ENCODE assay signal across 22 cellular contexts in genomic region chr18:48297139-48297538, GRCh38.
"Had no signal": no experiment of that assay in that cellular context is flagged by ENCODE, and none has a peak within 500 bp of the region (broad histone marks: within the 10 kb centered on the region; RNA-seq: fewer than 3 reads in every experiment).

No MANE protein-coding gene starts in this region.

- H3K36me3 Mint-ChIP-seq: activated naive CD8-positive, alpha-beta T cell treated with anti-CD3 and anti-CD28 coated beads, Interleukin-2, amount 10 ng/mL, durations not matched to agents 7 days and 5 days; natural killer cell; type B pancreatic cell; WTC11 had no signal

- H3K4me1 ChIP-seq: prostate gland had no signal

- H3K4me3 ChIP-seq: coronary artery, esophagus squamous epithelium, gastrocnemius medialis, left ventricle myocardium inferior, prostate gland, spleen, thoracic aorta had no signal

- DNase-seq: activated CD8-positive, alpha-beta memory T cell treated with anti-CD3 and anti-CD28 coated beads, Interleukin-2, amount 50 U/mL, for 4 hours; activated naive CD4-positive, alpha-beta T cell treated with anti-CD3 and anti-CD28 coated beads for 36 hours; activated naive CD8-positive, alpha-beta T cell treated with anti-CD3 and anti-CD28 coated beads, Interleukin-2, amount 10 ng/mL, durations not matched to agents 7 days and 5 days; activated T-cell treated with anti-CD3 and anti-CD28 coated beads, Interleukin-2, amount 50 U/mL, for 24 hours; amniotic stem cell; cerebellar nuclear complex; esophagus squamous epithelium; gastrocnemius medialis; hippocampal formation; left ventricle myocardium inferior; midbrain; natural killer cell; stimulated activated CD4-positive, alpha-beta T cell treated with anti-CD3 and anti-CD28 coated beads, Interleukin-4, amount 100 ng/mL, for 1 hour; stimulated activated naive CD4-positive, alpha-beta T cell; T-helper 9 cell had no signal

- H3K27ac Mint-ChIP-seq: activated naive CD4-positive, alpha-beta T cell treated with anti-CD3 and anti-CD28 coated beads for 36 hours; activated naive CD8-positive, alpha-beta T cell treated with anti-CD3 and anti-CD28 coated beads, Interleukin-2, amount 10 ng/mL, durations not matched to agents 7 days and 5 days; activated T-cell treated with anti-CD3 and anti-CD28 coated beads, Interleukin-2, amount 50 U/mL, for 24 hours; activated T-helper 17 cell treated with anti-CD3 and anti-CD28 coated beads, Interleukin-2, amount 50 U/mL, for 72 hours; natural killer cell; type B pancreatic cell; WTC11 had no signal

- H3K27me3 ChIP-seq: esophagus squamous epithelium, gastrocnemius medialis, spleen had no signal

- H3K27ac ChIP-seq: coronary artery, esophagus squamous epithelium, gastrocnemius medialis, left ventricle myocardium inferior, prostate gland, spleen, thoracic aorta had no signal

- H3K36me3 ChIP-seq: esophagus squamous epithelium, gastrocnemius medialis, left ventricle myocardium inferior, prostate gland, spleen, thoracic aorta had no signal

- H3K9me3 ChIP-seq: esophagus squamous epithelium, gastrocnemius medialis, left ventricle myocardium inferior, prostate gland, spleen, thoracic aorta had no signal

- H3K27me3 Mint-ChIP-seq: activated T-cell treated with anti-CD3 and anti-CD28 coated beads, Interleukin-2, amount 50 U/mL, for 24 hours; activated T-helper 17 cell treated with anti-CD3 and anti-CD28 coated beads, Interleukin-2, amount 50 U/mL, for 72 hours had no signal

- H3K4me3 Mint-ChIP-seq: activated naive CD4-positive, alpha-beta T cell treated with anti-CD3 and anti-CD28 coated beads for 36 hours; activated naive CD8-positive, alpha-beta T cell treated with anti-CD3 and anti-CD28 coated beads, Interleukin-2, amount 10 ng/mL, durations not matched to agents 7 days and 5 days; activated T-cell treated with anti-CD3 and anti-CD28 coated beads, Interleukin-2, amount 50 U/mL, for 24 hours; activated T-helper 17 cell treated with anti-CD3 and anti-CD28 coated beads, Interleukin-2, amount 50 U/mL, for 72 hours; natural killer cell; type B pancreatic cell; WTC11 had no signal

- H3K9me3 Mint-ChIP-seq: activated naive CD4-positive, alpha-beta T cell treated with anti-CD3 and anti-CD28 coated beads for 36 hours; activated naive CD8-positive, alpha-beta T cell treated with anti-CD3 and anti-CD28 coated beads, Interleukin-2, amount 10 ng/mL, durations not matched to agents 7 days and 5 days; activated T-cell treated with anti-CD3 and anti-CD28 coated beads, Interleukin-2, amount 50 U/mL, for 24 hours; activated T-helper 17 cell treated with anti-CD3 and anti-CD28 coated beads, Interleukin-2, amount 50 U/mL, for 72 hours; natural killer cell; type B pancreatic cell had no signal
